In genomic region chr1:17875882-17876280, GRCh38 we compare ENCODE assay signal across 12 cellular contexts.
A peak's percentile ranks its signal among the peaks of the same experiment; 100 is the strongest.
DNase-seq lines count a peak whose midpoint lies in the region; ATAC-seq and TF ChIP-seq lines count a peak whose summit lies in the region.
"Had no signal": no experiment of that assay in that cellular context is flagged by ENCODE, and none has a peak within 500 bp of the region (broad histone marks: within the 10 kb centered on the region; RNA-seq: fewer than 3 reads in every experiment).

No MANE protein-coding gene starts in this region.

- H3K27ac Mint-ChIP-seq in osteocyte (ENCODE audit: unreplicated experiment): no peak overlapping the region
- H3K27ac Mint-ChIP-seq: naive thymus-derived CD4-positive, alpha-beta T cell; T-helper 1 cell treated with Interleukin-12 subunit alpha and Interleukin-12 subunit beta and Interleukin-4 antibody, amounts not matched to agents 30 μg/mL and 1 μg/mL, for 36 hours had no signal

- no peak overlapping the region for H3K4me3 Mint-ChIP-seq in osteocyte (ENCODE audit: unreplicated experiment)
- H3K4me3 Mint-ChIP-seq: naive thymus-derived CD4-positive, alpha-beta T cell; T-helper 1 cell treated with Interleukin-12 subunit alpha and Interleukin-12 subunit beta and Interleukin-4 antibody, amounts not matched to agents 30 μg/mL and 1 μg/mL, for 36 hours had no signal

- no peaks in the 10 kb centered on the region for H3K36me3 ChIP-seq in upper lobe of right lung
- H3K36me3 ChIP-seq: adrenal gland had no signal

- H3K9me3 ChIP-seq in right cardiac atrium (ENCODE audit: control insufficient read depth, low read length): no peaks in the 10 kb centered on the region
- H3K9me3 ChIP-seq in upper lobe of right lung: no peaks in the 10 kb centered on the region
- H3K9me3 ChIP-seq: adrenal gland had no signal

- H3K27me3 ChIP-seq in right cardiac atrium (ENCODE audit: control insufficient read depth, insufficient read depth) (no peaks in the 10 kb centered on the region), upper lobe of right lung (no peaks in the 10 kb centered on the region)
- H3K27me3 ChIP-seq: adrenal gland had no signal

- no peaks in the 10 kb centered on the region for H3K9me3 Mint-ChIP-seq in osteocyte (ENCODE audit: unreplicated experiment)
- H3K9me3 Mint-ChIP-seq: T-helper 1 cell treated with Interleukin-12 subunit alpha and Interleukin-12 subunit beta and Interleukin-4 antibody, amounts not matched to agents 30 μg/mL and 1 μg/mL, for 36 hours had no signal

- H3K4me3 ChIP-seq in right cardiac atrium (ENCODE audit: low read length) (no peak overlapping the region), upper lobe of right lung (no peak overlapping the region)
- H3K4me3 ChIP-seq: adrenal gland had no signal

- H3K27me3 Mint-ChIP-seq in osteocyte (ENCODE audit: unreplicated experiment): no peaks in the 10 kb centered on the region

- peaks cover 14% of the 10 kb centered on the region for H3K4me1 Mint-ChIP-seq in osteocyte (ENCODE audit: unreplicated experiment)
- H3K4me1 Mint-ChIP-seq: naive thymus-derived CD4-positive, alpha-beta T cell had no signal

- peak; percentile 81 to 84 for ATAC-seq in right cardiac atrium
- ATAC-seq in upper lobe of right lung: no peak
- ATAC-seq: HepG2; naive thymus-derived CD4-positive, alpha-beta T cell had no signal

- H3K4me1 ChIP-seq in right cardiac atrium (ENCODE audit: control insufficient read depth, insufficient read depth, low read length) (no peaks in the 10 kb centered on the region), upper lobe of right lung (no peaks in the 10 kb centered on the region)

- TF ChIP-seq CTCF in upper lobe of right lung (IDR thresholded peaks at IDR 0.05): no peak
- TF ChIP-seq CTCF in osteocyte (IDR thresholded peaks at IDR 0.05): no peak
- TF ChIP-seq CTCF in GM10266 (IDR thresholded peaks at IDR 0.05; ENCODE audit: control insufficient read depth, insufficient read depth, low read depth, missing control alignments): no peak

- H3K36me3 Mint-ChIP-seq in osteocyte (ENCODE audit: unreplicated experiment): no peaks in the 10 kb centered on the region
- H3K36me3 Mint-ChIP-seq: naive thymus-derived CD4-positive, alpha-beta T cell had no signal

- WGBS in right cardiac atrium: 69% methylated on average over 4 of the region's 4 CpGs

- DNase-seq in HS-5 (ENCODE audit: low read depth) (peak; percentile 29), astrocyte of the hippocampus (ENCODE audit: low read depth, low spot score) (peak; percentile 33), right cardiac atrium (peak in 2 of 3 donors; percentile 29 to 65), upper lobe of right lung (peak; percentile 39), osteocyte (ENCODE audit: extremely low spot score, unreplicated experiment) (no peak), GM10266 (ENCODE audit: extremely low spot score) (no peak), NCI-H1417 treated with DMSO at 0.1 percent for 48 hours (lab: John Stamatoyannopoulos, UW) (no peak)
- DNase-seq: adrenal gland; naive thymus-derived CD4-positive, alpha-beta T cell; NCI-H1092 treated with DMSO at 0.1 percent for 48 hours had no signal

- intact Hi-C loops in right cardiac atrium (cut with DNase I): no loop called here
- intact Hi-C loops in upper lobe of right lung (cut with DNase I): no loop called here

- peak overlapping the region; percentile 43 for H3K27ac ChIP-seq in right cardiac atrium (ENCODE audit: low read length)
- no peak overlapping the region for H3K27ac ChIP-seq in upper lobe of right lung
- H3K27ac ChIP-seq: adrenal gland had no signal

Comparison
In these comparisons a context has a peak if more than half of its experiments do, and no peak if none do; other contexts are left out.
1. DNase-seq: peak in HS-5 (single experiment), astrocyte of the hippocampus (single experiment), right cardiac atrium (2 of 3) and upper lobe of right lung (single experiment); none in osteocyte (single experiment), GM10266 (single experiment) and NCI-H1417 treated with DMSO at 0.1 percent for 48 hours (single experiment).